In the genomic region with DNA sequence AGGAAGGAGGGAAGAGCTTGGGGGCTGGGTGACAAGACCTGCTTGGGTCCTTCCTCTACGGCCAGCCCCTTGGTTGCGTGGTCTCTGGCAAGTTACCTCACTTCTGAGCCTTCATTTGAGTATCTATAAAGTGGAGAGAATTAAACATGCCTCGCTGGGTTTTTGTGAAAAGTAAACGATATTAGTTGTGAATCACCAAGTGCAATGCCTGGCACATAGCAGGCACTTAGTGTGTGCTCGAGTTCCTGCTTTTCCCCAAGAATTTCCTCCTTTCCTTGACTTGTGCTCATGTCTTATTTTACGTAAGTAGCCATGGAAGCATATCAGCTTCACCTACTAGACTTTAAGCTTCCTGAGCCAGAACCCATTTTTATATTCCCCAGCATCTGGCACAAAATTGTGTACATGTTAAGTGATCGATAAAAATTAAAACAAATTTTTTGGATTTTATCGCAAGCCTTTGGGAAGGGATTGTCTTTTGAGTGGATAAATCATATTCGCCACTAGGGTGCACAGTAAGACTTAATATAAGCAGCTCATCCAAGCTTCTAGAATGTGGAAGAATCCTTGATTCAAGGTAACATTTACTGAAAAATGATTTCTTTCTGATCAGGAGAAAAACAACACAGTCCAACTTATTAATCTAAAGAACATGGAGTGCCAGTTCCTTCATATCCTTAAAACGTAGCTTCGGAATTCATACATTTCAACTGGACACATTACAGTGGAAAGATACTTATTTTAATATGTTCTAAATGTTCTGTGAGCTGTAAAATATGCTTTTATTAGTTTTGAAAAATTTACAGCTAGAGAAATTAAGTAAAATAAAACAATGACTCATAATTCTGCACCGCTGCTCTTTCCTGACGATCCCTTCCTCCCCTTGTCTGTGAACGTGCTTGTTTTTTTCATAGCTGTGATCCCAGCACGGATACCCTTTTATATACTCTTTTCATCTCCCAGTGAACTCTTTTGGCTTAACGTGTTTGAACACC, we compare ENCODE assay signal across 8 cellular contexts. TPM values are rescaled to one million over a fixed set of nuclear protein-coding genes. Genes with fewer than 3 reads are reported as not detected.
DNase-seq lines count a peak whose midpoint lies in the region; ATAC-seq and TF ChIP-seq lines count a peak whose summit lies in the region.

No MANE protein-coding gene starts in this region.

- H3K4me3 Mint-ChIP-seq in naive thymus-derived CD8-positive, alpha-beta T cell, result no peak overlapping the region

- peaks cover 11 to 35% (median 19%) of the 10 kb centered on the region in 4 donors for H3K4me1 Mint-ChIP-seq in naive thymus-derived CD8-positive, alpha-beta T cell

- TF ChIP-seq CTCF in omental fat pad (IDR thresholded peaks at IDR 0.05), result no peak

- H3K27me3 Mint-ChIP-seq in naive thymus-derived CD8-positive, alpha-beta T cell, result no peaks in the 10 kb centered on the region

- TF ChIP-seq POLR2A in erythroblast (IDR thresholded peaks at IDR 0.05; ENCODE audit: low read length), result no peak

- DNase-seq in NCI-H748 (lab: John Stamatoyannopoulos, UW; ENCODE audit: unreplicated experiment) (peak; percentile 62), NCI-H748 treated with DMSO at 0.1 percent for 48 hours (lab: John Stamatoyannopoulos, UW) (no peak), OCI-M1 (lab: John Stamatoyannopoulos, UW) (peak; percentile 20), erythroblast (lab: John Stamatoyannopoulos, UW) (peak; percentile 14 to 26), renal cortical epithelial cell (ENCODE audit: low read depth) (peak; percentile 70), omental fat pad (ENCODE audit: low spot score) (no peak)
- no peak for DNase-seq in naive thymus-derived CD8-positive, alpha-beta T cell

- peak overlapping the region in 1 of 10 donors; percentile 48 for H3K27ac Mint-ChIP-seq in naive thymus-derived CD8-positive, alpha-beta T cell

- ATAC-seq in HG02970 (IDR thresholded peaks at IDR 0.05; ENCODE audit: low FRiP score, unreplicated experiment) (no peak), omental fat pad (ENCODE audit: low FRiP score) (no peak)
- ATAC-seq in naive thymus-derived CD8-positive, alpha-beta T cell, result no peak

- POLR2A ChIA-PET in naive thymus-derived CD8-positive, alpha-beta T cell (lab: Charles Lee), result interaction anchor here (1.8 kb wide), 1 partner anchor 261 kb away, joined by 12 read pairs; no protein-coding TSS in a partner anchor

- peaks cover 0 to 13% (median 2%) of the 10 kb centered on the region in 3 donors for H3K36me3 Mint-ChIP-seq in naive thymus-derived CD8-positive, alpha-beta T cell

- no peaks in the 10 kb centered on the region for H3K9me3 Mint-ChIP-seq in naive thymus-derived CD8-positive, alpha-beta T cell

RNA-seq across cellular contexts. Expression of gene WDR25, which starts 8.8 kb away (rescaled TPM):
- total RNA-seq in renal cortical epithelial cell, result 10.6 and 14.9 TPM in 2 replicates
- total RNA-seq in naive thymus-derived CD8-positive, alpha-beta T cell, result 1 to 10 TPM; 6.2 to 6.6 TPM
- 10 to 100 TPM in 2 of 3 donors, 1 to 10 TPM in 1; 8.3 to 11.9 (median 10.7) TPM for polyA plus RNA-seq in naive thymus-derived CD8-positive, alpha-beta T cell
- total RNA-seq in omental fat pad, result 10 to 100 TPM in 3 of 4 donors, 1 to 10 TPM in 1; 8.6 to 11.2 (median 10.3) TPM

Comparison
In these comparisons a context has a peak if more than half of its experiments do, and no peak if none do; other contexts are left out.
1. DNase-seq: peak in NCI-H748 (single experiment), OCI-M1 (single experiment), erythroblast (2 of 2) and renal cortical epithelial cell (single experiment); none in NCI-H748 treated with DMSO at 0.1 percent for 48 hours (single experiment), naive thymus-derived CD8-positive, alpha-beta T cell (0 of 10) and omental fat pad (single experiment).